16 cellular contexts compared by ENCODE assay signal in genomic region chr12:116343331-116343884, GRCh38.
DNase-seq lines count a peak whose midpoint lies in the region; ATAC-seq lines count a peak whose summit lies in the region.
"Had no signal": no experiment of that assay in that cellular context is flagged by ENCODE, and none has a peak within 500 bp of the region (broad histone marks: within the 10 kb centered on the region; RNA-seq: fewer than 3 reads in every experiment).

No MANE protein-coding gene starts in this region.

- H3K36me3 Mint-ChIP-seq in stimulated activated memory B cell treated with anti-CD40 and anti-IgM and Interleukin-4, amounts not matched to agents 10 μg/mL and 1 μg/mL and 100 μg/mL, for 72 hours, result no peaks in the 10 kb centered on the region
- H3K36me3 Mint-ChIP-seq in stimulated activated naive B cell treated with anti-CD40 and anti-IgM and Interleukin-4, amounts not matched to agents 10 μg/mL and 1 μg/mL and 100 μg/mL, for 72 hours, result no peaks in the 10 kb centered on the region

- DNase-seq in DMS 273 (lab: John Stamatoyannopoulos, UW; ENCODE audit: unreplicated experiment), result peak; percentile 11
- no peak for DNase-seq in DMS 273 treated with DMSO at 0.1 percent for 48 hours (lab: John Stamatoyannopoulos, UW)
- peak; percentile 73 for DNase-seq in LHCN-M2 (ENCODE audit: low read depth)
- DNase-seq in cerebellum (ENCODE audit: low spot score), result peak; percentile 54
- no peak for DNase-seq in NOMO-1 (lab: John Stamatoyannopoulos, UW; ENCODE audit: unreplicated experiment in 2 of 2)
- DNase-seq in stimulated activated naive B cell treated with anti-CD40 and anti-IgM and Interleukin-4, amounts not matched to agents 10 μg/mL and 1 μg/mL and 100 μg/mL, for 72 hours, result no peak
- no peak for DNase-seq in NCI-H2171 (lab: John Stamatoyannopoulos, UW)
- DNase-seq: AML-193, DMS79 treated with DMSO at 0.1 percent for 48 hours, EL, GDM1, GOT3, H9, HFFc6, KBM-7 had no signal

- H3K9me3 Mint-ChIP-seq in stimulated activated memory B cell treated with anti-CD40 and anti-IgM and Interleukin-4, amounts not matched to agents 10 μg/mL and 1 μg/mL and 100 μg/mL, for 72 hours, result peaks cover 6% of the 10 kb centered on the region
- H3K9me3 Mint-ChIP-seq in stimulated activated naive B cell treated with anti-CD40 and anti-IgM and Interleukin-4, amounts not matched to agents 10 μg/mL and 1 μg/mL and 100 μg/mL, for 72 hours, result peaks cover 0 to 8% of the 10 kb centered on the region in 2 donors
- H3K9me3 Mint-ChIP-seq: HFFc6 had no signal

- peak overlapping the region; percentile 24 for H3K27ac Mint-ChIP-seq in stimulated activated memory B cell treated with anti-CD40 and anti-IgM and Interleukin-4, amounts not matched to agents 10 μg/mL and 1 μg/mL and 100 μg/mL, for 72 hours
- no peak overlapping the region for H3K27ac Mint-ChIP-seq in stimulated activated naive B cell treated with anti-CD40 and anti-IgM and Interleukin-4, amounts not matched to agents 10 μg/mL and 1 μg/mL and 100 μg/mL, for 72 hours
- H3K27ac Mint-ChIP-seq: HFFc6 had no signal

- H3K4me1 Mint-ChIP-seq in stimulated activated memory B cell treated with anti-CD40 and anti-IgM and Interleukin-4, amounts not matched to agents 10 μg/mL and 1 μg/mL and 100 μg/mL, for 72 hours, result peaks cover 43% of the 10 kb centered on the region
- peaks cover 26 to 29% of the 10 kb centered on the region in 2 donors for H3K4me1 Mint-ChIP-seq in stimulated activated naive B cell treated with anti-CD40 and anti-IgM and Interleukin-4, amounts not matched to agents 10 μg/mL and 1 μg/mL and 100 μg/mL, for 72 hours

- no peaks in the 10 kb centered on the region for H3K27me3 Mint-ChIP-seq in stimulated activated memory B cell treated with anti-CD40 and anti-IgM and Interleukin-4, amounts not matched to agents 10 μg/mL and 1 μg/mL and 100 μg/mL, for 72 hours
- no peaks in the 10 kb centered on the region for H3K27me3 Mint-ChIP-seq in stimulated activated naive B cell treated with anti-CD40 and anti-IgM and Interleukin-4, amounts not matched to agents 10 μg/mL and 1 μg/mL and 100 μg/mL, for 72 hours

- no peak for ATAC-seq in stimulated activated memory B cell treated with anti-CD40 and anti-IgM and Interleukin-4, amounts not matched to agents 10 μg/mL and 1 μg/mL and 100 μg/mL, for 72 hours
- ATAC-seq in stimulated activated naive B cell treated with anti-CD40 and anti-IgM and Interleukin-4, amounts not matched to agents 10 μg/mL and 1 μg/mL and 100 μg/mL, for 72 hours (replicated peaks), result no peak

- no peak overlapping the region for H3K4me3 Mint-ChIP-seq in stimulated activated memory B cell treated with anti-CD40 and anti-IgM and Interleukin-4, amounts not matched to agents 10 μg/mL and 1 μg/mL and 100 μg/mL, for 72 hours
- H3K4me3 Mint-ChIP-seq in stimulated activated naive B cell treated with anti-CD40 and anti-IgM and Interleukin-4, amounts not matched to agents 10 μg/mL and 1 μg/mL and 100 μg/mL, for 72 hours, result no peak overlapping the region
- H3K4me3 Mint-ChIP-seq: H9, HFFc6 had no signal

Comparison
In these comparisons a context has a peak if more than half of its experiments do, and no peak if none do; other contexts are left out.
1. DNase-seq: peak in DMS 273 (single experiment), LHCN-M2 (single experiment) and cerebellum (single experiment); none in DMS 273 treated with DMSO at 0.1 percent for 48 hours (single experiment), NOMO-1 (0 of 2), stimulated activated naive B cell treated with anti-CD40 and anti-IgM and Interleukin-4, amounts not matched to agents 10 μg/mL and 1 μg/mL and 100 μg/mL, for 72 hours (single experiment) and NCI-H2171 (single experiment).